15 cellular contexts compared by ENCODE assay signal in the genomic region with DNA sequence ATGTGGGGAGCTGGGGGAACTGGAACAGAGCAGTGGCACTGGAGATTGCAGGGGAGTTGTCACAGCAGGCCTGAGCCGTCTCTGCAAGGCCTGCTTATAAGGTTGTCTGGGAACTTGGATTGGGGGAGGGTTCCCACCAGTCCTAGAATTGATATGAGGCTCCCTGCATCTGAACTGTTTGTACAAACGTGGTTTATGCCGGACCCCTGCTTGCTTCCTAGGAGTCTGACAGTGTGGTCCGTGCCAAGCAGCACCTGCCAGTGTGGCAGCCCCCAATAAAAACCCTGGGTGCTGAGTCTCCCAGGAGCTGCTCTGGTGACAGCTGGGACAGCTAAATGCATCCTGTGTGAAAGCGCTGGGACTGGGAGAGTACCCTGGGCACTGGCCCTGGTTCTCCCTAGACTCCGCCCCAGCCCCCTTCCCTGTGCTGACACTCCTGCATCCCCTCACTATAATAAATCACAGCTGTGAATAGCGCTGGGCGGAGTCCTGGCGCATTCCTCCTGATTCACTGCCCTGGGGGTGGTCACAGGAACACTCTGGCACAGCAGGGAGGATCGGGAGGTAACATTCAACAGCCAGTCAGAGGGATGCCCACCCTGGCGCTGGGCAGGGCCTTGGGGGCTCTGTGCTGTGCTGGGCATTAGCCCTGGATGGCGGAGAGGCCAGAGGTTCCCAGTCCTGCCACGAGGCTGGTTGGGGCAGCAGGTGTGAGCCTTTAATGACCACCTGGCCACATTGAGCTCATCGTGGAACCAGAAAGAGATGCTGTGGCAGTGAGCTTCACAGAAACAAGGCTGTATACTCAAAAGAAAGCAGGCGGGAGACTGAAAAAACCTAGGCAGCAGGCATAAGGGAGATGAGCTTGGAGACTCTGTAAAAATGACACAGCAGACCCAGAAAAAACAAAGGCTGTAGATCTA. TPM values are rescaled to one million over a fixed set of nuclear protein-coding genes. Genes with fewer than 3 reads are reported as not detected.
DNase-seq lines count a peak whose midpoint lies in the region; ATAC-seq, FAIRE-seq and TF ChIP-seq lines count a peak whose summit lies in the region.
"Had no signal": no experiment of that assay in that cellular context is flagged by ENCODE, and none has a peak within 500 bp of the region (broad histone marks: within the 10 kb centered on the region; RNA-seq: fewer than 3 reads in every experiment).

No MANE protein-coding gene starts in this region.

- no peak for ATAC-seq in body of pancreas
- ATAC-seq: Panc1 had no signal

- H3K4me3 Mint-ChIP-seq in neural progenitor cell, result no peak overlapping the region
- H3K4me3 Mint-ChIP-seq: CD4-positive, alpha-beta T cell; naive B cell had no signal

- no peak overlapping the region for H3K4me2 ChIP-seq in neural progenitor cell

- intact Hi-C loops in body of pancreas (cut with DNase I), result no loop called here

- no peaks in the 10 kb centered on the region for H3K9me3 Mint-ChIP-seq in neural progenitor cell
- H3K9me3 Mint-ChIP-seq: CD4-positive, alpha-beta T cell; naive B cell had no signal

- H3K4me3 ChIP-seq in body of pancreas (no peak overlapping the region), neural progenitor cell (no peak overlapping the region)
- H3K4me3 ChIP-seq: skin epidermis, thoracic aorta had no signal

- peaks cover 2% of the 10 kb centered on the region for H3K27me3 Mint-ChIP-seq in neural progenitor cell (ENCODE audit: insufficient read depth, low read depth)
- H3K27me3 Mint-ChIP-seq: CD4-positive, alpha-beta T cell had no signal

- no peak overlapping the region for H2AFZ ChIP-seq in neural progenitor cell (replicated peaks)

- H3K9me3 ChIP-seq in body of pancreas (no peaks in the 10 kb centered on the region), neural progenitor cell (ENCODE audit: low read depth) (no peaks in the 10 kb centered on the region)
- H3K9me3 ChIP-seq: thoracic aorta had no signal

- H3K9ac ChIP-seq in neural progenitor cell, result no peak overlapping the region

- no peaks in the 10 kb centered on the region for H3K79me2 ChIP-seq in neural progenitor cell (ENCODE audit: low read depth)

- FAIRE-seq in H54 (lab: Jason Lieb, UNC) (no peak), frontal cortex (lab: Jason Lieb, UNC) (no peak)

- H3K27me3 ChIP-seq in body of pancreas (no peaks in the 10 kb centered on the region), neural progenitor cell (no peaks in the 10 kb centered on the region)

- in situ Hi-C loops in GM13977 (cut with MboI; ENCODE audit: low pct_unique_long_range_greater_than_20kb, low sequenced_read_pairs, unreplicated experiment), result no loop called here

- H4K20me1 ChIP-seq in neural progenitor cell (ENCODE audit: low read depth), result no peaks in the 10 kb centered on the region

- TF ChIP-seq POLR2A in body of pancreas (IDR thresholded peaks at IDR 0.05) (no peak), H54 (IDR thresholded peaks at IDR 0.05; ENCODE audit: low read depth, low read length) (no peak)

- H3F3A ChIP-seq in neural progenitor cell (ENCODE audit: low read depth), result no peaks in the 10 kb centered on the region

- H3K36me3 Mint-ChIP-seq in neural progenitor cell, result no peaks in the 10 kb centered on the region
- H3K36me3 Mint-ChIP-seq: naive B cell had no signal

- DNase-seq in GM13977 (ENCODE audit: low spot score), result peak; percentile 37
- peak; percentile 58 for DNase-seq in NCI-H146 treated with DMSO at 0.1 percent for 48 hours (lab: John Stamatoyannopoulos, UW; ENCODE audit: unreplicated experiment)
- no peak for DNase-seq in body of pancreas
- DNase-seq in neural progenitor cell (ENCODE audit: low spot score), result peak; percentile 50
- DNase-seq in NCI-H2107 (lab: John Stamatoyannopoulos, UW), result no peak
- no peak for DNase-seq in GM03348 (ENCODE audit: low spot score)
- no peak for DNase-seq in H54 (ENCODE audit: insufficient read length, low spot score)
- DNase-seq in frontal cortex (ENCODE audit: low spot score in 2 of 2), result no peak
- DNase-seq: CD4-positive, alpha-beta T cell; cortex of kidney; naive B cell; NCI-H187 treated with DMSO at 0.1 percent for 48 hours had no signal

- peak overlapping the region in 3 of 4 donors; percentile 19 to 46 (median 21) for H3K27ac ChIP-seq in body of pancreas
- H3K27ac ChIP-seq in neural progenitor cell, result no peak overlapping the region
- H3K27ac ChIP-seq: skin epidermis, thoracic aorta had no signal

- H3K27ac Mint-ChIP-seq in neural progenitor cell, result peak overlapping the region; percentile 18
- H3K27ac Mint-ChIP-seq: CD4-positive, alpha-beta T cell had no signal

- peaks cover 23% of the 10 kb centered on the region for H3K4me1 Mint-ChIP-seq in neural progenitor cell

- TF ChIP-seq CTCF in GM13977 (IDR thresholded peaks at IDR 0.05; ENCODE audit: extremely low read depth, insufficient read depth, missing control alignments) (no peak), body of pancreas (IDR thresholded peaks at IDR 0.05) (no peak), neural progenitor cell (IDR thresholded peaks at IDR 0.05) (no peak)

- H3K4me1 ChIP-seq in body of pancreas (peaks cover 15% of the 10 kb centered on the region), neural progenitor cell (peaks cover 15% of the 10 kb centered on the region)

- H3K36me3 ChIP-seq in body of pancreas (replicated peaks in 1 of 2; ENCODE audit: insufficient read depth in 1 of 2, low read depth in 2 of 2) (no peaks in the 10 kb centered on the region), neural progenitor cell (no peaks in the 10 kb centered on the region)
- H3K36me3 ChIP-seq: thoracic aorta had no signal

- 61 to 68% methylated on average over 7 to 15 of the region's 15 CpGs for WGBS in body of pancreas, 2 donors

RNA-seq across cellular contexts. Expression of gene RMI2, which starts 45.6 kb away (rescaled TPM):
- 1 to 10 TPM; 1.3 to 3.0 TPM for total RNA-seq in body of pancreas
- total RNA-seq in neural progenitor cell (ENCODE audit: low replicate concordance), result 56.1 and 68.6 TPM in 2 replicates
- 4.5 TPM for total RNA-seq in frontal cortex

Comparison
In these comparisons a context has a peak if more than half of its experiments do, and no peak if none do; other contexts are left out.
1. DNase-seq: peak in GM13977 (single experiment), NCI-H146 treated with DMSO at 0.1 percent for 48 hours (single experiment) and neural progenitor cell (single experiment); none in body of pancreas (0 of 4), NCI-H2107 (single experiment), GM03348 (single experiment), H54 (single experiment) and frontal cortex (0 of 2).
2. RNA of gene RMI2, which starts 45.6 kb away (total RNA-seq): 56.1 to 68.6 TPM in neural progenitor cell; 4.5 TPM in frontal cortex (single experiment) and 1.3 to 3.0 TPM in body of pancreas; every median in the first group is over 10 times any median in the second.